In genomic region chr17:38663964-38664644, GRCh38 we compare ENCODE assay signal across 28 cellular contexts. TPM values are rescaled to one million over a fixed set of nuclear protein-coding genes. Genes with fewer than 3 reads are reported as not detected.
"Had no signal": no experiment of that assay in that cellular context is flagged by ENCODE, and none has a peak within 500 bp of the region (broad histone marks: within the 10 kb centered on the region; RNA-seq: fewer than 3 reads in every experiment).

No MANE protein-coding gene starts in this region.

- H3K9me3 Mint-ChIP-seq: activated CD4-positive, alpha-beta T cell treated with anti-CD3 and anti-CD28 coated beads, Interleukin-2, amount 10 ng/mL, durations not matched to agents 7 days and 5 days; activated CD8-positive, alpha-beta T cell treated with anti-CD3 and anti-CD28 coated beads for 36 hours; activated T-cell treated with anti-CD3 and anti-CD28 coated beads, Interleukin-2, amount 50 U/mL, for 4 hours; activated T-helper 17 cell treated with anti-CD3 and anti-CD28 coated beads, Interleukin-2, amount 50 U/mL, for 72 hours; natural killer cell; stimulated activated memory B cell treated with anti-CD40 and anti-IgM and Interleukin-4, amounts not matched to agents 10 μg/mL and 1 μg/mL and 100 μg/mL, for 72 hours; stimulated activated naive CD8-positive, alpha-beta T cell treated with anti-CD3 and anti-CD28 coated beads, Interleukin-15, amount 100 ng/mL, for 72 hours; type B pancreatic cell had no signal

- H3K36me3 ChIP-seq: esophagus squamous epithelium, heart right ventricle, left lung, lower lobe of right lung, neutrophil, uterus had no signal

- H3K4me3 ChIP-seq: esophagus squamous epithelium, heart right ventricle, left lung, lower lobe of right lung, skin epidermis, uterus had no signal

- H3K27ac Mint-ChIP-seq: activated CD4-positive, alpha-beta T cell treated with anti-CD3 and anti-CD28 coated beads, Interleukin-2, amount 10 ng/mL, durations not matched to agents 7 days and 5 days; activated CD8-positive, alpha-beta T cell treated with anti-CD3 and anti-CD28 coated beads for 36 hours; activated T-helper 17 cell treated with anti-CD3 and anti-CD28 coated beads, Interleukin-2, amount 50 U/mL, for 72 hours; natural killer cell; stimulated activated memory B cell treated with anti-CD40 and anti-IgM and Interleukin-4, amounts not matched to agents 10 μg/mL and 1 μg/mL and 100 μg/mL, for 72 hours; stimulated activated naive CD8-positive, alpha-beta T cell treated with anti-CD3 and anti-CD28 coated beads, Interleukin-15, amount 100 ng/mL, for 72 hours; T-helper 17 cell; type B pancreatic cell had no signal

- H3K36me3 Mint-ChIP-seq: natural killer cell; stimulated activated memory B cell treated with anti-CD40 and anti-IgM and Interleukin-4, amounts not matched to agents 10 μg/mL and 1 μg/mL and 100 μg/mL, for 72 hours; type B pancreatic cell had no signal

- H3K27ac ChIP-seq: esophagus squamous epithelium, heart right ventricle, left lung, lower lobe of right lung, neutrophil, skin epidermis, uterus had no signal

- H3K4me1 ChIP-seq: esophagus squamous epithelium, left lung, uterus had no signal

- H3K4me1 Mint-ChIP-seq: activated CD4-positive, alpha-beta T cell treated with anti-CD3 and anti-CD28 coated beads, Interleukin-2, amount 10 ng/mL, durations not matched to agents 7 days and 5 days; activated T-helper 17 cell treated with anti-CD3 and anti-CD28 coated beads, Interleukin-2, amount 50 U/mL, for 72 hours had no signal

- H3K9me3 ChIP-seq: esophagus squamous epithelium, heart right ventricle, left lung, lower lobe of right lung, neutrophil, uterus had no signal

- H3K4me3 Mint-ChIP-seq: activated CD4-positive, alpha-beta T cell treated with anti-CD3 and anti-CD28 coated beads, Interleukin-2, amount 10 ng/mL, durations not matched to agents 7 days and 5 days; activated CD8-positive, alpha-beta T cell treated with anti-CD3 and anti-CD28 coated beads for 36 hours; activated T-cell treated with anti-CD3 and anti-CD28 coated beads, Interleukin-2, amount 50 U/mL, for 4 hours; activated T-helper 17 cell treated with anti-CD3 and anti-CD28 coated beads, Interleukin-2, amount 50 U/mL, for 72 hours; natural killer cell; stimulated activated memory B cell treated with anti-CD40 and anti-IgM and Interleukin-4, amounts not matched to agents 10 μg/mL and 1 μg/mL and 100 μg/mL, for 72 hours; stimulated activated naive CD8-positive, alpha-beta T cell treated with anti-CD3 and anti-CD28 coated beads, Interleukin-15, amount 100 ng/mL, for 72 hours; T-helper 17 cell; type B pancreatic cell had no signal

- ATAC-seq: activated CD8-positive, alpha-beta T cell treated with anti-CD3 and anti-CD28 coated beads for 36 hours; activated T-cell treated with anti-CD3 and anti-CD28 coated beads, Interleukin-2, amount 50 U/mL, for 4 hours; activated T-helper 17 cell treated with anti-CD3 and anti-CD28 coated beads, Interleukin-2, amount 50 U/mL, for 72 hours; heart right ventricle; left lung; lower lobe of right lung; natural killer cell; stimulated activated memory B cell treated with anti-CD40 and anti-IgM and Interleukin-4, amounts not matched to agents 10 μg/mL and 1 μg/mL and 100 μg/mL, for 72 hours; T-helper 17 cell had no signal

- DNase-seq: activated CD4-positive, alpha-beta T cell treated with anti-CD3 and anti-CD28 coated beads, Interleukin-2, amount 10 ng/mL, durations not matched to agents 7 days and 5 days; activated CD4-positive, CD25-positive, alpha-beta regulatory T cell treated with anti-CD3 and anti-CD28 coated beads, Interleukin-2, amount 50 U/mL, for 72 hours; activated CD8-positive, alpha-beta T cell treated with anti-CD3 and anti-CD28 coated beads for 36 hours; activated gamma-delta T cell treated with Interleukin-2 at 50 U/mL for 16 hours; activated naive CD4-positive, alpha-beta T cell treated with anti-CD3 and anti-CD28 coated beads, Interleukin-2, amount 50 U/mL, for 16 hours; activated T-cell treated with anti-CD3 and anti-CD28 coated beads, Interleukin-2, amount 50 U/mL, for 4 hours; amniotic stem cell; central memory CD4-positive, alpha-beta T cell; esophagus squamous epithelium; foreskin melanocyte; heart right ventricle; left lung; lower lobe of right lung; mesendoderm; natural killer cell; stimulated activated CD4-positive, alpha-beta T cell treated with anti-CD3 and anti-CD28 coated beads, Interleukin-4, amount 100 ng/mL, for 4 hours; stimulated activated CD8-positive, alpha-beta memory T cell treated with anti-CD3 and anti-CD28 coated beads, Interleukin-4, amount 100 ng/mL, for 48 hours; stimulated activated naive CD8-positive, alpha-beta T cell treated with anti-CD3 and anti-CD28 coated beads, Interleukin-15, amount 100 ng/mL, for 72 hours; T-helper 17 cell; T1000; uterus had no signal

- H3K27me3 ChIP-seq: uterus had no signal

RNA-seq across cellular contexts. Expression of gene SRCIN1, which starts 58.4 kb away (rescaled TPM):
- total RNA-seq: glomerular endothelial cell, mononuclear cell had no signal
